ENCODE assay signal across 35 cellular contexts in genomic region chr16:47228241-47228640, GRCh38.
DNase-seq lines count a peak whose midpoint lies in the region; ATAC-seq, FAIRE-seq and TF ChIP-seq lines count a peak whose summit lies in the region.
"Had no signal": no experiment of that assay in that cellular context is flagged by ENCODE, and none has a peak within 500 bp of the region (broad histone marks: within the 10 kb centered on the region; RNA-seq: fewer than 3 reads in every experiment).

No MANE protein-coding gene starts in this region.

- DNase-seq in HepG2 (ENCODE audit: low spot score) (no peak), right lobe of liver (no peak), GM12892 (ENCODE audit: insufficient read length) (no peak), endothelial cell of umbilical vein (ENCODE audit: low read depth, low spot score) (no peak), NCI-H524 (lab: John Stamatoyannopoulos, UW) (no peak), NCI-H526 (lab: John Stamatoyannopoulos, UW) (no peak)
- DNase-seq: 8988T; ACHN; AML-193; BE2C; C1 segment of cervical spinal cord; Caco-2; Calu3; CD4-positive, alpha-beta memory T cell; CD4-positive, alpha-beta T cell; CD4-positive, CD25-positive, alpha-beta regulatory T cell; CD8-positive, alpha-beta memory T cell; CD8-positive, alpha-beta T cell; COR-L47; DMS 273 treated with DMSO at 0.1 percent for 48 hours; DMS153; DMS53; DMS79; DMS79 treated with DMSO at 0.1 percent for 48 hours; DND-41; EL had no signal

- no peak for TF ChIP-seq RAD21 in HepG2 (CRISPR knock-in tag; IDR thresholded peaks at IDR 0.05)

- peaks cover 9% of the 10 kb centered on the region; the same call in 1 of the 2 replicates for H3F3A ChIP-seq in Loucy (ENCODE audit: low read depth)

- no peaks in the 10 kb centered on the region for H3K79me2 ChIP-seq in HepG2 (ENCODE audit: insufficient read depth, low read length)
- H3K79me2 ChIP-seq in Loucy (ENCODE audit: insufficient read depth, low read length), result no peaks in the 10 kb centered on the region
- no peaks in the 10 kb centered on the region for H3K79me2 ChIP-seq in endothelial cell of umbilical vein (ENCODE audit: control insufficient read depth, insufficient read depth, low read length)

- intact Hi-C loops in HepG2 (cut with micrococcal nuclease; ENCODE audit: unreplicated experiment), result no loop called here
- intact Hi-C loops in right lobe of liver (cut with DNase I), result no loop called here
- intact Hi-C loops in endothelial cell of umbilical vein (cut with micrococcal nuclease), result no loop called here

- H3K4me3 ChIP-seq in HepG2 (replicated peaks in 1 of 3; ENCODE audit: insufficient read depth in 1 of 3, low read depth in 2 of 3, low read length in 3 of 3), result no peak overlapping the region
- H3K4me3 ChIP-seq in right lobe of liver, result no peak overlapping the region
- no peak overlapping the region for H3K4me3 ChIP-seq in Loucy (ENCODE audit: low read length, poor library complexity, severe bottlenecking)
- H3K4me3 ChIP-seq in endothelial cell of umbilical vein (replicated peaks in 1 of 3; ENCODE audit: insufficient read depth in 1 of 3, low read depth in 1 of 3, low read length in 3 of 3), result no peak overlapping the region
- H3K4me3 ChIP-seq: A549; BLaER1; BLaER1 treated with 17β-estradiol and CSF1 and Interleukin-3, amounts not matched to agents 10 nM and 100 nM had no signal

- H3K27ac ChIP-seq in HepG2 (ENCODE audit: extremely low read length, insufficient read depth, low read length) (no peak overlapping the region), right lobe of liver (no peak overlapping the region), endothelial cell of umbilical vein (ENCODE audit: insufficient read depth, low read depth, low read length) (no peak overlapping the region)
- H3K27ac ChIP-seq: 22Rv1; A549; BLaER1; BLaER1 treated with 17β-estradiol and CSF1 and Interleukin-3, amounts not matched to agents 10 nM and 100 nM; C4-2B had no signal

- no TSS peak for BruUV-seq in HepG2 (replicated peaks; lab: Mats Ljungman, UMichigan)
- BruUV-seq in endothelial cell of umbilical vein (replicated peaks; lab: Mats Ljungman, UMichigan), result no TSS peak

- no peaks in the 10 kb centered on the region for H4K20me1 ChIP-seq in HepG2 (ENCODE audit: insufficient read depth, low read length)
- H4K20me1 ChIP-seq in Loucy (ENCODE audit: insufficient read depth, low read length, poor library complexity, severe bottlenecking), result no peaks in the 10 kb centered on the region
- no peaks in the 10 kb centered on the region for H4K20me1 ChIP-seq in endothelial cell of umbilical vein (replicated peaks; ENCODE audit: control insufficient read depth, extremely low read depth, insufficient read depth, low read length)
- H4K20me1 ChIP-seq: BLaER1; BLaER1 treated with 17β-estradiol and CSF1 and Interleukin-3, amounts not matched to agents 10 nM and 100 nM had no signal

- dilution Hi-C loops in endothelial cell of umbilical vein (cut with MboI; ENCODE audit: extremely low pct_ligation_motif_present, low sequenced_read_pairs), result no loop called here

- TF ChIP-seq CTCF in HepG2 (CRISPR knock-in tag; IDR thresholded peaks at IDR 0.05) (no peak), right lobe of liver (IDR thresholded peaks at IDR 0.05) (no peak), Loucy (conservative IDR thresholded peaks at IDR 0.05; ENCODE audit: low read length) (no peak), endothelial cell of umbilical vein (IDR thresholded peaks at IDR 0.05; ENCODE audit: extremely low read depth in 1 of 2, insufficient read depth in 1 of 2, low read depth in 1 of 2, low read length in 2 of 2) (no peak)

- no peak for TF ChIP-seq POLR2A in HepG2 (IDR thresholded peaks at IDR 0.05; ENCODE audit: insufficient read depth in 1 of 2, low read depth in 2 of 2, low read length in 2 of 2)
- no peak for TF ChIP-seq POLR2A in right lobe of liver (IDR thresholded peaks at IDR 0.05)
- no peak for TF ChIP-seq POLR2A in GM12892 (IDR thresholded peaks at IDR 0.05; ENCODE audit: low read depth, low read length)
- no peak for TF ChIP-seq POLR2A in endothelial cell of umbilical vein (IDR thresholded peaks at IDR 0.05; ENCODE audit: low read depth, low read length)

- FAIRE-seq in HepG2 (lab: Jason Lieb, UNC) (no peak), GM12892 (lab: Jason Lieb, UNC) (peak; percentile 36), endothelial cell of umbilical vein (lab: Jason Lieb, UNC) (peak; percentile 31)
- FAIRE-seq: A204.1, A549, D721Med had no signal

- no peak for ATAC-seq in HepG2
- no peak for ATAC-seq in right lobe of liver
- ATAC-seq in HG02884 (IDR thresholded peaks at IDR 0.05; ENCODE audit: unreplicated experiment), result no peak
- ATAC-seq: A549; CD8-positive, alpha-beta T cell had no signal

- TF ChIP-seq EP300 in HepG2 (IDR thresholded peaks at IDR 0.05; ENCODE audit: low read depth in 2 of 2, low read length in 2 of 2), result no peak
- no peak for TF ChIP-seq EP300 in HepG2 (CRISPR knock-in tag; IDR thresholded peaks at IDR 0.05; ENCODE audit: borderline replicate concordance)

- CTCF ChIA-PET in HepG2 (lab: Yijun Ruan, JAX; ENCODE audit: low intra/inter-chr PET ratio, low total read pairs) (no interaction called here), endothelial cell of umbilical vein (lab: Charles Lee) (no interaction called here)

- no peaks in the 10 kb centered on the region for H3K9me1 ChIP-seq in endothelial cell of umbilical vein (replicated peaks; ENCODE audit: control insufficient read depth, extremely low read depth, insufficient read depth, low read length)

- H3K9me2 ChIP-seq in Loucy (replicated peaks; ENCODE audit: low read depth, low read length), result no peaks in the 10 kb centered on the region

- H2AFZ ChIP-seq in HepG2 (ENCODE audit: low read length), result no peak overlapping the region
- no peak overlapping the region for H2AFZ ChIP-seq in Loucy (ENCODE audit: low read length)
- H2AFZ ChIP-seq in endothelial cell of umbilical vein (ENCODE audit: low read depth, low read length), result no peak overlapping the region

- H3K9ac ChIP-seq in HepG2 (ENCODE audit: insufficient read depth, low read depth, low read length), result no peak overlapping the region
- H3K9ac ChIP-seq in Loucy (ENCODE audit: low read depth, low read length, poor library complexity, severe bottlenecking), result peak overlapping the region; percentile 22
- no peak overlapping the region for H3K9ac ChIP-seq in endothelial cell of umbilical vein (replicated peaks; ENCODE audit: extremely low read depth, insufficient read depth, low read length)
- H3K9ac ChIP-seq: BLaER1; BLaER1 treated with 17β-estradiol and CSF1 and Interleukin-3, amounts not matched to agents 10 nM and 100 nM had no signal

- WGBS in HepG2 (ENCODE audit: low lambda C conversion rate), result 99% methylated on average over 7 of the region's 7 CpGs
- WGBS in right lobe of liver (ENCODE audit: insufficient coverage, low coverage, low lambda C conversion rate, missing lambda C conversion rate), result 90% methylated on average over 7 of the region's 7 CpGs

- H3K27me3 ChIP-seq in HepG2 (ENCODE audit: control insufficient read depth in 1 of 2, insufficient read depth in 2 of 2, low read length in 2 of 2) (no peaks in the 10 kb centered on the region), right lobe of liver (no peaks in the 10 kb centered on the region), Loucy (ENCODE audit: insufficient read depth, low read length, poor library complexity, severe bottlenecking) (no peaks in the 10 kb centered on the region), endothelial cell of umbilical vein (ENCODE audit: control insufficient read depth in 2 of 2, insufficient read depth in 2 of 2, low read length in 2 of 2) (no peaks in the 10 kb centered on the region)
- H3K27me3 ChIP-seq: BE2C; BLaER1; BLaER1 treated with 17β-estradiol and CSF1 and Interleukin-3, amounts not matched to agents 10 nM and 100 nM had no signal

- H3K9me3 ChIP-seq in HepG2 (ENCODE audit: low read length), result no peaks in the 10 kb centered on the region
- H3K9me3 ChIP-seq in right lobe of liver, result no peaks in the 10 kb centered on the region
- H3K9me3 ChIP-seq in Loucy (ENCODE audit: insufficient read depth, low read depth, low read length), result no peaks in the 10 kb centered on the region
- no peaks in the 10 kb centered on the region for H3K9me3 ChIP-seq in endothelial cell of umbilical vein (replicated peaks; ENCODE audit: control insufficient read depth, insufficient read depth, low read length)
- H3K9me3 ChIP-seq: A549, BE2C, BLaER1, Caco-2 had no signal

- in situ Hi-C loops in HepG2 (cut with HindIII; ENCODE audit: extremely low pct_ligation_motif_present, low pct_unique_long_range_greater_than_20kb), result no loop called here

- H3K4me1 ChIP-seq in HepG2 (ENCODE audit: insufficient read depth, low read length), result no peaks in the 10 kb centered on the region
- no peaks in the 10 kb centered on the region for H3K4me1 ChIP-seq in right lobe of liver
- peaks cover 39% of the 10 kb centered on the region for H3K4me1 ChIP-seq in Loucy (ENCODE audit: insufficient read depth, low read length, poor library complexity, severe bottlenecking)
- no peaks in the 10 kb centered on the region for H3K4me1 ChIP-seq in endothelial cell of umbilical vein (ENCODE audit: control insufficient read depth, extremely low read depth, insufficient read depth, low read length)
- H3K4me1 ChIP-seq: A549, BE2C, BLaER1, Caco-2 had no signal

- H3K36me3 ChIP-seq in HepG2 (replicated peaks in 1 of 2; ENCODE audit: control insufficient read depth in 1 of 2, insufficient read depth in 2 of 2, low read length in 2 of 2) (peaks cover 0 to 2% of the 10 kb centered on the region in 2 experiments; a peak in 3 of 5 replicates), right lobe of liver (no peaks in the 10 kb centered on the region), Loucy (ENCODE audit: insufficient read depth, low read length) (no peaks in the 10 kb centered on the region), endothelial cell of umbilical vein (ENCODE audit: control insufficient read depth in 2 of 2, extremely low read depth in 1 of 2, insufficient read depth in 2 of 2, low read length in 2 of 2) (no peaks in the 10 kb centered on the region)
- H3K36me3 ChIP-seq: BE2C had no signal

- H3K4me2 ChIP-seq in HepG2 (ENCODE audit: low read depth, low read length) (no peak overlapping the region), Loucy (ENCODE audit: low read depth, low read length, poor library complexity, severe bottlenecking) (no peak overlapping the region), endothelial cell of umbilical vein (ENCODE audit: insufficient read depth, low read length) (no peak overlapping the region)
- H3K4me2 ChIP-seq: A549; BLaER1; BLaER1 treated with 17β-estradiol and CSF1 and Interleukin-3, amounts not matched to agents 10 nM and 100 nM had no signal

- POLR2A ChIA-PET in HepG2 (lab: Yijun Ruan, JAX), result no interaction called here
- POLR2A ChIA-PET in endothelial cell of umbilical vein (lab: Charles Lee), result no interaction called here

TF ChIP-seq in HepG2, 621 proteins besides CTCF, POLR2A, EP300 and RAD21 (continues in another document):
- TF ChIP-seq ZNF619 (CRISPR knock-in tag; IDR thresholded peaks at IDR 0.05) (no peak), SNRNP70 (IDR thresholded peaks at IDR 0.05; ENCODE audit: low read depth, low read length) (no peak)

TF ChIP-seq in endothelial cell of umbilical vein, 7 proteins besides CTCF, POLR2A, EP300 and RAD21 (continues in another document):
- TF ChIP-seq EZH2 (IDR thresholded peaks at IDR 0.05; ENCODE audit: borderline replicate concordance, low read depth, low read length, severe bottlenecking), result no peak
- no peak for TF ChIP-seq JUN (IDR thresholded peaks at IDR 0.05; ENCODE audit: borderline replicate concordance, insufficient read depth, insufficient read length, low read depth)
- no peak for TF ChIP-seq MYC (IDR thresholded peaks at IDR 0.05; ENCODE audit: low read depth, low read length)
